Comparison of ENCODE assay signal across 11 cellular contexts in the genomic region with DNA sequence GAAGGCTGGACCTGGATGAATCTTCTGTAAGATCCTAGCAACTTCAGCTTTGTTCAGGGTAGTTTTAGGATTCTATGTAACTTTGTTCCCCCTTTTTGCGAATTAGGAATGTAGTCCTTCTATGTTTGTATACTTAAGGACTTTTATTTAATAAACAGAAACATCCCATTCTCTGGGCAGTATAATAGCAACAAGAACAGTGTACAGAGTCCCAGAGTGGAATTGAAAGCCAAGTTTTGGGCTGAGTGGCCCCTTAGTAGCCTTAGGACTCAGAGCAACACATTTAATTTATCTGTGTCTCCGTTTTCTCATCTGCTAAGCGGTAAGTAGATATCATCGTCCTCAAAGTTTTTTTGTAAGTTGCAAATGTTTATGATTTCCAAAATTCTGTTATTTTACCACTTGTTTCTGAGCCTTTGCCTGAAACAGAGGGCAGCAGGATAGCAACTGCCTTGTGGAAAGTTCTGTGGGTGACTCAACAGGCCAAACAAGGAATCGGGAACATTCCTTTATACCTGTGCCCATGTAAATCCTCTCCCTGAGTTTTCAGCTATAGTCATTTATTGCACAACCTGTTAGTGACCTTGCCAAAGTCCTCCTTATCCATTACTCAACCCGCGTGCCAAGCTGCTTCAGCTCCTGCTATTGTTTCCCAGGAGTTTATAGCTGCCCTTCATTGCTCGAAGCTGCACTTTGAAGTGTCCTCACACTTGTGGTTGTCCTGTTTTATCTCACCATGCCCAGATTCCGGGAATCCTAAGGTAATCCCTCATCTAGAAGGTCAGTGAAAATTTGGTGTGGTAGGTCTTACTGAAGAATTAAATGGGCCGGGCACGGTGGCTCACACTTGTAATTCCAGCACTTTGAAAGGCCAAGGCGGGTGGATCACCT.
DNase-seq lines count a peak whose midpoint lies in the region; ATAC-seq and TF ChIP-seq lines count a peak whose summit lies in the region.
"Had no signal": no experiment of that assay in that cellular context is flagged by ENCODE, and none has a peak within 500 bp of the region (broad histone marks: within the 10 kb centered on the region; RNA-seq: fewer than 3 reads in every experiment).

No MANE protein-coding gene starts in this region.

- no peak for TF ChIP-seq CTCF in fibroblast of pulmonary artery (IDR thresholded peaks at IDR 0.05; ENCODE audit: low read length, missing control alignments)
- TF ChIP-seq CTCF in prostate gland (IDR thresholded peaks at IDR 0.05) = no peak
- no peak for TF ChIP-seq CTCF in CD4-positive, alpha-beta T cell (IDR thresholded peaks at IDR 0.05)

- H3K36me3 ChIP-seq in prostate gland = no peaks in the 10 kb centered on the region

- CTCF ChIA-PET in CD4-positive, alpha-beta T cell (lab: Charles Lee) = interaction anchor here (1.2 kb wide), 1 partner anchor 12 kb away, joined by 3 read pairs; no protein-coding TSS in a partner anchor

- no peak for TF ChIP-seq POLR2A in prostate gland (IDR thresholded peaks at IDR 0.05)

- no peaks in the 10 kb centered on the region for H3K9me3 ChIP-seq in prostate gland
- no peaks in the 10 kb centered on the region for H3K9me3 ChIP-seq in CD4-positive, alpha-beta T cell (ENCODE audit: control insufficient read depth, low read length)

- intact Hi-C loops in prostate gland (cut with DNase I) = no loop called here
- intact Hi-C loops in CD4-positive, alpha-beta T cell (cut with DNase I, micrococcal nuclease) = no loop called here

- H3K4me3 Mint-ChIP-seq in CD4-positive, alpha-beta T cell = no peak overlapping the region
- H3K4me3 Mint-ChIP-seq: brain had no signal

- H3K36me3 Mint-ChIP-seq in CD4-positive, alpha-beta T cell (ENCODE audit: low read depth) = no peaks in the 10 kb centered on the region
- H3K36me3 Mint-ChIP-seq: brain had no signal

- H3K27me3 Mint-ChIP-seq in CD4-positive, alpha-beta T cell = no peaks in the 10 kb centered on the region

- H3K4me1 Mint-ChIP-seq in CD4-positive, alpha-beta T cell (ENCODE audit: low read depth) = no peaks in the 10 kb centered on the region
- H3K4me1 Mint-ChIP-seq: brain had no signal

- no peaks in the 10 kb centered on the region for H3K27me3 ChIP-seq in prostate gland (replicated peaks; ENCODE audit: insufficient read depth)
- no peaks in the 10 kb centered on the region for H3K27me3 ChIP-seq in CD4-positive, alpha-beta T cell (ENCODE audit: control insufficient read depth, insufficient read depth, low read length)

- POLR2A ChIA-PET in CD4-positive, alpha-beta T cell (lab: Charles Lee) = no interaction called here

- DNase-seq in ELR (ENCODE audit: low read depth) (peak; percentile 45), RPMI7951 (ENCODE audit: low read depth) (peak; percentile 40), fibroblast of pulmonary artery (ENCODE audit: low read depth) (peak; percentile 94), prostate gland (ENCODE audit: low spot score) (peak; percentile 84), NCI-H748 treated with DMSO at 0.1 percent for 48 hours (lab: John Stamatoyannopoulos, UW) (no peak)
- no peak for DNase-seq in activated CD8-positive, alpha-beta memory T cell treated with anti-CD3 and anti-CD28 coated beads, Interleukin-2, amount 50 U/mL, for 4 hours
- no peak for DNase-seq in CD4-positive, alpha-beta T cell
- DNase-seq: activated CD8-positive, alpha-beta memory T cell treated with anti-CD3 and anti-CD28 coated beads, Interleukin-2, amount 50 U/mL, for 48 hours; OCI-M1 had no signal

- no peak for ATAC-seq in CD4-positive, alpha-beta T cell (ENCODE audit: poor library complexity)
- no peak for ATAC-seq in HG03039 (IDR thresholded peaks at IDR 0.05; ENCODE audit: unreplicated experiment)

- H3K4me3 ChIP-seq in fibroblast of pulmonary artery (replicated peaks; ENCODE audit: low read depth, low read length) (no peak overlapping the region), prostate gland (no peak overlapping the region)

- no peaks in the 10 kb centered on the region for H3K4me1 ChIP-seq in prostate gland (replicated peaks)

- 49% methylated on average over 12 of the region's 12 CpGs for WGBS in prostate gland

- no peaks in the 10 kb centered on the region for H3K9me3 Mint-ChIP-seq in CD4-positive, alpha-beta T cell

- no peak overlapping the region for H3K27ac Mint-ChIP-seq in CD4-positive, alpha-beta T cell
- H3K27ac Mint-ChIP-seq: brain had no signal

- peak overlapping the region; percentile 30 to 50 for H3K27ac ChIP-seq in prostate gland
- H3K27ac ChIP-seq in CD4-positive, alpha-beta T cell (ENCODE audit: low read depth, low read length) = no peak overlapping the region

Comparison
In these comparisons a context has a peak if more than half of its experiments do, and no peak if none do; other contexts are left out.
1. DNase-seq: peak in ELR (single experiment), RPMI7951 (single experiment), fibroblast of pulmonary artery (single experiment) and prostate gland (single experiment); none in NCI-H748 treated with DMSO at 0.1 percent for 48 hours (single experiment), activated CD8-positive, alpha-beta memory T cell treated with anti-CD3 and anti-CD28 coated beads, Interleukin-2, amount 50 U/mL, for 4 hours (single experiment) and CD4-positive, alpha-beta T cell (0 of 10).